9 cellular contexts compared by ENCODE assay signal in the genomic region with DNA sequence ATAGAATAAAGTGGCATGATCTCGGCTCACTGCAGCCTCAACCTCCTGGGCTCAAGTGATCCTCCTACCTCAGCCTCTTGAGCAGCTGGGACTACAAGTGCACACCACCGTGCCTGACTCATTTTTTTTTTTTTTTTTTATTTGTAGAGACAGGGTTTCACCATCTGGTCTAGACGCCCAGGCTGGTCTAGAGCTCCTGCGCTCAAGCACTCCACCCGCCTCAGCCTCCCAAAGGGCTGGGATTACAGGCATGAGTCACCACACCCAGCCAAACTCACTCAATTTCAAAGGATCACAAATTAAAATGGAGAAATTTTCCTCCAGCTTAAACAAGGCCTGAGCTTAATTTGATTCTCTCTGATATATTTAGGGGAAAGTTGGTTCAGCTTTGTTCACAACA. TPM values are rescaled to one million over a fixed set of nuclear protein-coding genes. Genes with fewer than 3 reads are reported as not detected.
A peak's percentile ranks its signal among the peaks of the same experiment; 100 is the strongest.
DNase-seq lines count a peak whose midpoint lies in the region; ATAC-seq and TF ChIP-seq lines count a peak whose summit lies in the region.
"Had no signal": no experiment of that assay in that cellular context is flagged by ENCODE, and none has a peak within 500 bp of the region (broad histone marks: within the 10 kb centered on the region; RNA-seq: fewer than 3 reads in every experiment).

No MANE protein-coding gene starts in this region.

- H3K4me1 ChIP-seq in endodermal cell (ENCODE audit: control insufficient read depth, insufficient read depth, low read length) (no peaks in the 10 kb centered on the region), psoas muscle (no peaks in the 10 kb centered on the region), MM.1S (ENCODE audit: low read length) (no peaks in the 10 kb centered on the region), Peyer's patch (no peaks in the 10 kb centered on the region)
- no peaks in the 10 kb centered on the region for H3K4me1 ChIP-seq in naive thymus-derived CD4-positive, alpha-beta T cell (ENCODE audit: control insufficient read depth in 2 of 2, insufficient read depth in 2 of 2, low read length in 2 of 2)

- no peak for TF ChIP-seq POLR2A in Peyer's patch (IDR thresholded peaks at IDR 0.05)

- no peaks in the 10 kb centered on the region for H3K4me1 Mint-ChIP-seq in endodermal cell
- peaks cover 0 to 27% (median 7%) of the 10 kb centered on the region in 7 donors for H3K4me1 Mint-ChIP-seq in naive thymus-derived CD4-positive, alpha-beta T cell

- H3K27me3 ChIP-seq in endodermal cell (ENCODE audit: control insufficient read depth, insufficient read depth, low read length, poor library complexity, severe bottlenecking) (no peaks in the 10 kb centered on the region), psoas muscle (ENCODE audit: insufficient read depth in 3 of 3, low read length in 2 of 3) (no peaks in the 10 kb centered on the region), MM.1S (replicated peaks; ENCODE audit: insufficient read depth, low read length) (no peaks in the 10 kb centered on the region), Peyer's patch (no peaks in the 10 kb centered on the region)
- H3K27me3 ChIP-seq in naive thymus-derived CD4-positive, alpha-beta T cell (ENCODE audit: control insufficient read depth in 2 of 2, insufficient read depth in 2 of 2, low read length in 2 of 2) = no peaks in the 10 kb centered on the region

- intact Hi-C loops in psoas muscle (cut with DNase I) = no loop called here
- intact Hi-C loops in naive thymus-derived CD4-positive, alpha-beta T cell (cut with micrococcal nuclease) = no loop called here

- peak in 3 of 4 donors; percentile 66 to 80 (median 71) for ATAC-seq in psoas muscle
- no peak for ATAC-seq in naive thymus-derived CD4-positive, alpha-beta T cell

- H3K9me3 ChIP-seq in endodermal cell (ENCODE audit: control insufficient read depth, low read length) = peaks cover 5% of the 10 kb centered on the region
- H3K9me3 ChIP-seq in psoas muscle = no peaks in the 10 kb centered on the region
- no peaks in the 10 kb centered on the region for H3K9me3 ChIP-seq in MM.1S (replicated peaks; ENCODE audit: insufficient read depth, low read length)
- H3K9me3 ChIP-seq in naive thymus-derived CD4-positive, alpha-beta T cell (ENCODE audit: control insufficient read depth in 2 of 3, low read length in 3 of 3) = no peaks in the 10 kb centered on the region
- H3K9me3 ChIP-seq in Peyer's patch = no peaks in the 10 kb centered on the region

- peaks cover 21% of the 10 kb centered on the region; the same call in 1 of the 2 replicates for H3K79me2 ChIP-seq in MM.1S (ENCODE audit: low read length)

- H3K9me2 ChIP-seq in MM.1S (replicated peaks; ENCODE audit: insufficient read depth, low read length) = no peaks in the 10 kb centered on the region

- H3K9ac ChIP-seq in endodermal cell (ENCODE audit: extremely low read depth, low read length, poor library complexity, severe bottlenecking) (no peak overlapping the region), MM.1S (ENCODE audit: low read length) (no peak overlapping the region)

- no peaks in the 10 kb centered on the region for H3K27me3 Mint-ChIP-seq in endodermal cell (ENCODE audit: insufficient read depth)
- H3K27me3 Mint-ChIP-seq in naive thymus-derived CD4-positive, alpha-beta T cell = no peaks in the 10 kb centered on the region

- no peak overlapping the region for H2AFZ ChIP-seq in MM.1S (ENCODE audit: low read length)

- CTCF ChIA-PET in naive thymus-derived CD4-positive, alpha-beta T cell (lab: Charles Lee) = no interaction called here

- 87% methylated on average over 5 of the region's 5 CpGs; no CpG with 5 or more reads in 1 of the 2 experiments for WGBS in endodermal cell (ENCODE audit: insufficient coverage in 1 of 2, insufficient read length in 1 of 2), 2 experiments
- WGBS in psoas muscle, 3 donors = 74 to 77% (median 74%) methylated on average over 5 of the region's 5 CpGs

- POLR2A ChIA-PET in naive thymus-derived CD4-positive, alpha-beta T cell (lab: Charles Lee) = interaction anchor here (0.6 kb wide), 1 partner anchor 129 kb away, joined by 3 read pairs; no protein-coding TSS in a partner anchor

- no peak overlapping the region for H3K4me3 Mint-ChIP-seq in endodermal cell
- no peak overlapping the region for H3K4me3 Mint-ChIP-seq in naive thymus-derived CD4-positive, alpha-beta T cell

- TF ChIP-seq CTCF in endodermal cell (conservative IDR thresholded peaks at IDR 0.05) = no peak
- TF ChIP-seq CTCF in psoas muscle (IDR thresholded peaks at IDR 0.05) = no peak
- TF ChIP-seq CTCF in MM.1S (IDR thresholded peaks at IDR 0.05; ENCODE audit: low read length) = no peak
- no peak for TF ChIP-seq CTCF in Peyer's patch (IDR thresholded peaks at IDR 0.05)

- H3K36me3 ChIP-seq in endodermal cell (ENCODE audit: control insufficient read depth, insufficient read depth, low read length) (peaks cover 89% of the 10 kb centered on the region), psoas muscle (ENCODE audit: insufficient read depth in 1 of 2, low read depth in 1 of 2) (peaks cover 4 to 92% of the 10 kb centered on the region in 2 donors), MM.1S (replicated peaks; ENCODE audit: insufficient read depth, low read length) (peaks cover 5% of the 10 kb centered on the region; the same call in 1 of the 2 replicates), Peyer's patch (peaks cover 0 to 64% (median 0%) of the 10 kb centered on the region in 3 donors)
- peaks cover 6 to 33% (median 8%) of the 10 kb centered on the region in 3 experiments for H3K36me3 ChIP-seq in naive thymus-derived CD4-positive, alpha-beta T cell (ENCODE audit: control insufficient read depth in 2 of 3, insufficient read depth in 3 of 3, low read length in 3 of 3)

- H3K27ac ChIP-seq in endodermal cell (ENCODE audit: low read depth, low read length) = no peak overlapping the region
- no peak overlapping the region for H3K27ac ChIP-seq in psoas muscle
- no peak overlapping the region for H3K27ac ChIP-seq in MM.1S (ENCODE audit: low read length)
- H3K27ac ChIP-seq in naive thymus-derived CD4-positive, alpha-beta T cell (ENCODE audit: low read depth, low read length) = no peak overlapping the region
- H3K27ac ChIP-seq in Peyer's patch = no peak overlapping the region

- H3K4me2 ChIP-seq in MM.1S (ENCODE audit: low read depth, low read length) = no peak overlapping the region

- H3K4me3 ChIP-seq in endodermal cell (ENCODE audit: low read length) (no peak overlapping the region), psoas muscle (no peak overlapping the region), MM.1S (ENCODE audit: low read length) (no peak overlapping the region), Peyer's patch (no peak overlapping the region)
- H3K4me3 ChIP-seq in naive thymus-derived CD4-positive, alpha-beta T cell (ENCODE audit: low read length) = no peak overlapping the region

- no peaks in the 10 kb centered on the region for H3K9me3 Mint-ChIP-seq in endodermal cell
- H3K9me3 Mint-ChIP-seq in naive thymus-derived CD4-positive, alpha-beta T cell = peaks cover 0 to 2% (median 0%) of the 10 kb centered on the region in 11 donors

- DNase-seq in ELF-1 (ENCODE audit: low read depth, low spot score) (peak; percentile 14), NCI-H524 treated with DMSO at 0.1 percent for 48 hours (lab: John Stamatoyannopoulos, UW) (peak; percentile 58), endodermal cell (no peak), psoas muscle (peak; percentile 70 to 79), MM.1S (no peak), Peyer's patch (no peak), medulla oblongata (ENCODE audit: extremely low spot score) (no peak)
- no peak for DNase-seq in naive thymus-derived CD4-positive, alpha-beta T cell
- DNase-seq: dermis blood vessel endothelial cell had no signal

- no peaks in the 10 kb centered on the region for H4K20me1 ChIP-seq in MM.1S (ENCODE audit: insufficient read depth, low read length)

- H3F3A ChIP-seq in MM.1S (ENCODE audit: insufficient read depth, low read length) = 0 out of 2 replicates have a peak, but pooled peaks cover 9% of the 10 kb centered on the region

- peak overlapping the region; percentile 26 for H3K27ac Mint-ChIP-seq in endodermal cell
- peak overlapping the region in 2 of 9 donors; percentile 47 to 62 for H3K27ac Mint-ChIP-seq in naive thymus-derived CD4-positive, alpha-beta T cell

- H3K36me3 Mint-ChIP-seq in endodermal cell (ENCODE audit: low read depth) = peaks cover 73% of the 10 kb centered on the region
- H3K36me3 Mint-ChIP-seq in naive thymus-derived CD4-positive, alpha-beta T cell = peaks cover 4 to 42% (median 16%) of the 10 kb centered on the region in 5 donors

RNA-seq across cellular contexts. Expression of gene NMB, which starts 27.3 kb away (rescaled TPM):
- 1 to 10 TPM; 5.3 to 7.3 TPM for total RNA-seq in endodermal cell
- polyA plus RNA-seq in endodermal cell (2013, experiment 1 of 2) = 11.8 TPM
- polyA plus RNA-seq in endodermal cell (2013, experiment 2 of 2) = 10.0 TPM
- 1 to 10 TPM; 1.0 to 2.1 (median 1.2) TPM for total RNA-seq in psoas muscle
- 1 to 10 TPM; 3.1 to 6.3 (median 5.6) TPM for polyA plus RNA-seq in psoas muscle
- 1 to 10 TPM; 1.2 to 3.1 (median 2.9) TPM for total RNA-seq in naive thymus-derived CD4-positive, alpha-beta T cell
- 1 to 10 TPM; 4.2 to 5.2 TPM for polyA plus RNA-seq in naive thymus-derived CD4-positive, alpha-beta T cell
- 1 to 10 TPM in 3 of 4 donors, not detected in 1; 1.6 to 2.8 (median 2.7) TPM for total RNA-seq in Peyer's patch

RNA-seq across cellular contexts. Expression of gene SEC11A, which starts 30.6 kb away (rescaled TPM):
- total RNA-seq in endodermal cell = 100 to 1,000 TPM; 192 to 197 TPM
- 227 TPM for polyA plus RNA-seq in endodermal cell (2013, experiment 1 of 2)
- polyA plus RNA-seq in endodermal cell (2013, experiment 2 of 2) = 194 TPM
- 100 to 1,000 TPM in 2 of 4 donors, 10 to 100 TPM in 2; 80.7 to 106 (median 95.5) TPM for total RNA-seq in psoas muscle
- 100 to 1,000 TPM; 146 to 237 (median 201) TPM for polyA plus RNA-seq in psoas muscle
- total RNA-seq in naive thymus-derived CD4-positive, alpha-beta T cell = 100 to 1,000 TPM in 1 of 5 experiments, 10 to 100 TPM in 4; 54.3 to 108 (median 63.5) TPM
- 100 to 1,000 TPM; 116 to 136 TPM for polyA plus RNA-seq in naive thymus-derived CD4-positive, alpha-beta T cell
- total RNA-seq in Peyer's patch = 10 to 100 TPM; 35.9 to 75.1 (median 61.7) TPM

RNA-seq across cellular contexts. Expression of gene WDR73, which starts 31.2 kb away (rescaled TPM):
- total RNA-seq in endodermal cell = 10 to 100 TPM; 44.1 to 46.8 TPM
- polyA plus RNA-seq in endodermal cell (2013, experiment 1 of 2) = 37.9 TPM
- 32.1 TPM for polyA plus RNA-seq in endodermal cell (2013, experiment 2 of 2)
- total RNA-seq in psoas muscle = 10 to 100 TPM in 3 of 4 donors, 1 to 10 TPM in 1; 8.9 to 22.0 (median 12.1) TPM
- 10 to 100 TPM; 13.6 to 18.7 (median 17.0) TPM for polyA plus RNA-seq in psoas muscle
- 10 to 100 TPM; 26.8 to 47.7 (median 33.1) TPM for total RNA-seq in naive thymus-derived CD4-positive, alpha-beta T cell
- 10 to 100 TPM; 22.0 to 26.1 TPM for polyA plus RNA-seq in naive thymus-derived CD4-positive, alpha-beta T cell
- total RNA-seq in Peyer's patch = 10 to 100 TPM; 17.0 to 53.6 (median 29.8) TPM

Comparison
In these comparisons a context has a peak if more than half of its experiments do, and no peak if none do; other contexts are left out.
1. DNase-seq: peak in ELF-1 (single experiment), NCI-H524 treated with DMSO at 0.1 percent for 48 hours (single experiment) and psoas muscle (2 of 2); none in endodermal cell (single experiment), MM.1S (single experiment), naive thymus-derived CD4-positive, alpha-beta T cell (0 of 9), Peyer's patch (0 of 3) and medulla oblongata (single experiment).